ENCODE assay signal across 22 cellular contexts in genomic region chr11:120918257-120918656, GRCh38.
DNase-seq lines count a peak whose midpoint lies in the region; ATAC-seq, FAIRE-seq and TF ChIP-seq lines count a peak whose summit lies in the region.
"Had no signal": no experiment of that assay in that cellular context is flagged by ENCODE, and none has a peak within 500 bp of the region (broad histone marks: within the 10 kb centered on the region; RNA-seq: fewer than 3 reads in every experiment).

No MANE protein-coding gene starts in this region.

- no peak for TF ChIP-seq POLR2A in gastroesophageal sphincter (IDR thresholded peaks at IDR 0.05)

- H3K36me3 ChIP-seq in gastroesophageal sphincter: no peaks in the 10 kb centered on the region

- H3K4me3 ChIP-seq in gastroesophageal sphincter: no peak overlapping the region
- H3K4me3 ChIP-seq: GM23338 had no signal

- H3K4me3 Mint-ChIP-seq in immature natural killer cell (peak overlapping the region; percentile 11 to 48 (median 46)), T-helper 17 cell (no peak overlapping the region), osteocyte (ENCODE audit: unreplicated experiment) (no peak overlapping the region), HFFc6 (no peak overlapping the region)
- H3K4me3 Mint-ChIP-seq: CD4-positive, alpha-beta T cell; GM23338 had no signal

- TF ChIP-seq CTCF in gastroesophageal sphincter (IDR thresholded peaks at IDR 0.05): no peak
- no peak for TF ChIP-seq CTCF in osteocyte (IDR thresholded peaks at IDR 0.05)
- no peak for TF ChIP-seq CTCF in HFFc6 (IDR thresholded peaks at IDR 0.05)

- FAIRE-seq in GM18507 (lab: Jason Lieb, UNC): peak; percentile 39
- FAIRE-seq: A204.1, G401.6, HTR-8/SVneo had no signal

- H3K4me1 Mint-ChIP-seq in immature natural killer cell (peaks cover 32 to 57% of the 10 kb centered on the region in 2 donors), T-helper 17 cell (no peaks in the 10 kb centered on the region), osteocyte (ENCODE audit: unreplicated experiment) (no peaks in the 10 kb centered on the region), HFFc6 (ENCODE audit: low read depth) (no peaks in the 10 kb centered on the region)

- H3K9me3 Mint-ChIP-seq in immature natural killer cell (no peaks in the 10 kb centered on the region), osteocyte (ENCODE audit: unreplicated experiment) (no peaks in the 10 kb centered on the region), HFFc6 (no peaks in the 10 kb centered on the region)
- H3K9me3 Mint-ChIP-seq: CD4-positive, alpha-beta T cell; GM23338 had no signal

- H3K9me3 ChIP-seq in gastroesophageal sphincter: no peaks in the 10 kb centered on the region
- H3K9me3 ChIP-seq in T-helper 17 cell (ENCODE audit: control insufficient read depth, low read length, poor library complexity, severe bottlenecking): no peaks in the 10 kb centered on the region
- H3K9me3 ChIP-seq: Caco-2 had no signal

- no peak for DNase-seq in GM18507 (ENCODE audit: extremely low spot score, insufficient read length, low read depth)
- peak in 1 of 3 donors; percentile 16 for DNase-seq in immature natural killer cell
- DNase-seq in T-helper 17 cell: no peak
- DNase-seq in osteocyte (ENCODE audit: extremely low spot score, unreplicated experiment): no peak
- DNase-seq in HFFc6: no peak
- DNase-seq: Caco-2; CD4-positive, alpha-beta T cell; HCEC 1CT; IMR-90; NCI-H1436; NCI-H1930; NCI-H345; PC-3; T-helper 1 cell had no signal

- H3K27me3 ChIP-seq in gastroesophageal sphincter: peaks cover 32% of the 10 kb centered on the region

- no peaks in the 10 kb centered on the region for H3K4me1 ChIP-seq in gastroesophageal sphincter
- H3K4me1 ChIP-seq: Caco-2 had no signal

- H3K27ac Mint-ChIP-seq in immature natural killer cell (peak overlapping the region in 5 of 6 donors; percentile 51 to 80 (median 57)), T-helper 17 cell (no peak overlapping the region), osteocyte (ENCODE audit: unreplicated experiment) (no peak overlapping the region), HFFc6 (no peak overlapping the region)
- H3K27ac Mint-ChIP-seq: CD4-positive, alpha-beta T cell; GM23338 had no signal

- no peak overlapping the region for H3K27ac ChIP-seq in gastroesophageal sphincter
- H3K27ac ChIP-seq: RWPE1 had no signal

- WGBS in gastroesophageal sphincter (ENCODE audit: low coverage in 1 of 2), 2 donors: 29 to 78% methylated on average over 2 to 3 of the region's 3 CpGs

- TF ChIP-seq EP300 in gastroesophageal sphincter (IDR thresholded peaks at IDR 0.05): no peak

- H3K36me3 Mint-ChIP-seq in immature natural killer cell (peaks cover 0 to 16% (median 10%) of the 10 kb centered on the region in 3 donors), T-helper 17 cell (ENCODE audit: low read depth) (no peaks in the 10 kb centered on the region), osteocyte (ENCODE audit: unreplicated experiment) (no peaks in the 10 kb centered on the region), HFFc6 (ENCODE audit: low read depth) (no peaks in the 10 kb centered on the region)

- H3K27me3 Mint-ChIP-seq in immature natural killer cell (ENCODE audit: low read depth in 3 of 3) (peaks cover 2 to 7% (median 3%) of the 10 kb centered on the region in 3 donors), T-helper 17 cell (peaks cover 43% of the 10 kb centered on the region), osteocyte (ENCODE audit: unreplicated experiment) (peaks cover 14% of the 10 kb centered on the region), HFFc6 (ENCODE audit: insufficient read depth) (peaks cover 27% of the 10 kb centered on the region)

- ATAC-seq in GM21529 (IDR thresholded peaks at IDR 0.05; ENCODE audit: unreplicated experiment): peak; percentile 55
- ATAC-seq in HG03066 (IDR thresholded peaks at IDR 0.05; ENCODE audit: low read depth, unreplicated experiment): peak; percentile 39
- no peak for ATAC-seq in gastroesophageal sphincter
- ATAC-seq in T-helper 17 cell: no peak
- ATAC-seq: PC-3 had no signal

Comparison
In these comparisons a context has a peak if more than half of its experiments do, and no peak if none do; other contexts are left out.
1. ATAC-seq: peak in GM21529 (single experiment) and HG03066 (single experiment); none in gastroesophageal sphincter (single experiment) and T-helper 17 cell (single experiment).
2. H3K27ac Mint-ChIP-seq: peak in immature natural killer cell (5 of 6); none in T-helper 17 cell (single experiment), osteocyte (single experiment) and HFFc6 (single experiment).
3. H3K4me3 Mint-ChIP-seq: peak in immature natural killer cell (5 of 5); none in T-helper 17 cell (single experiment), osteocyte (single experiment) and HFFc6 (single experiment).